Comparison of ENCODE assay signal across 12 cellular contexts in the genomic region with DNA sequence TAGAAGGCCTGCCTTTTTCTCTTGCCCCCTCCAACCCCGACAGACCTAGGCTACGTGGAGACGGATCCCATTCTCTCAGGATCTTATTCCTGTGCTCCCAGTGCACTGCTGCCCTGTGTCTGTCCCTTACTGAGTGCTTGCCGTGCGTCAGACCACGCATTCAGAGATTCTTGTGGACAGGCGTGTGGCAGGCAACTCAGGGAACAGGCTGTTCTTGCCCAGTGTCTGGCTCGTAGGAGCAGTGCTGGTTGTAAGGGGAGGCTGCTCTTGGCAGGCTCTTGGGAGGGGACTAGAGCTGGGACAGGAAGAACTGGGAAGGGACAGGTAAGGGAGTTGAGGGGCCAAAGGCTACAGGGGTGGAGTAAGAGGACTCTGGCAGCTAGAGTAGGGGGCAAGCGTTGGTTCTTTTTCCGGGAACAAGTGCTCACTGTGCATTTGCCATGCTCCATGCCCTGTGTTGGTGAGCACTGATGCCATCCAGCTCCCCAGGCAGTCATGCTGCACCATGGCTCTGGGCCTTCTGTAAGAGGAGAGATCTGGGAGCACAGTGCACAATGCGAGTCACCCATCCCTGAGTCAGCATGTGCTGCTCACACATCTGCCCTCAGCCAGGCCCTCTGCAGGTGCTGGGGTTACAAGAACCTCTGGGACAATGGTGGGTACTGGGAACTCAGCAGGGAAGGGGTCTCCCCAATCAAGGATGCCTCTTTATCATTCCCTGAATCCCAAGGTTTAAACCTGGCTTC.
A peak's percentile ranks its signal among the peaks of the same experiment; 100 is the strongest.
DNase-seq lines count a peak whose midpoint lies in the region; ATAC-seq and TF ChIP-seq lines count a peak whose summit lies in the region.
"Had no signal": no experiment of that assay in that cellular context is flagged by ENCODE, and none has a peak within 500 bp of the region (broad histone marks: within the 10 kb centered on the region; RNA-seq: fewer than 3 reads in every experiment).

No MANE protein-coding gene starts in this region.

- H3K4me1 Mint-ChIP-seq in stimulated activated naive B cell treated with anti-CD40 and anti-IgM and Interleukin-4, amounts not matched to agents 10 μg/mL and 1 μg/mL and 100 μg/mL, for 72 hours, result peaks cover 36 to 44% of the 10 kb centered on the region in 2 donors

- no peak for TF ChIP-seq CTCF in foreskin fibroblast (IDR thresholded peaks at IDR 0.05; ENCODE audit: low read depth, low read length)

- peak; percentile 46 to 52 for ATAC-seq in activated naive CD4-positive, alpha-beta T cell treated with anti-CD3 and anti-CD28 coated beads, Interleukin-2, amount 50 U/mL, for 72 hours
- no peak for ATAC-seq in stimulated activated naive B cell treated with anti-CD40 and anti-IgM and Interleukin-4, amounts not matched to agents 10 μg/mL and 1 μg/mL and 100 μg/mL, for 72 hours (replicated peaks)
- no peak for ATAC-seq in GM19328 (IDR thresholded peaks at IDR 0.05; ENCODE audit: unreplicated experiment)
- ATAC-seq in GM18505 (IDR thresholded peaks at IDR 0.05; ENCODE audit: unreplicated experiment), result no peak

- TF ChIP-seq POLR2A in GM18505 (IDR thresholded peaks at IDR 0.05; ENCODE audit: borderline replicate concordance, extremely low read depth, insufficient read depth, insufficient read length), result no peak

- no peaks in the 10 kb centered on the region for H3K36me3 Mint-ChIP-seq in activated naive CD4-positive, alpha-beta T cell treated with anti-CD3 and anti-CD28 coated beads, Interleukin-2, amount 50 U/mL, for 72 hours
- H3K36me3 Mint-ChIP-seq in stimulated activated naive B cell treated with anti-CD40 and anti-IgM and Interleukin-4, amounts not matched to agents 10 μg/mL and 1 μg/mL and 100 μg/mL, for 72 hours, result peaks cover 46 to 66% of the 10 kb centered on the region in 2 donors

- H3K4me3 ChIP-seq in foreskin fibroblast (ENCODE audit: low read depth in 1 of 2, low read length in 2 of 2), result no peak overlapping the region
- H3K4me3 ChIP-seq: sigmoid colon had no signal

- no peak for DNase-seq in activated naive CD4-positive, alpha-beta T cell treated with anti-CD3 and anti-CD28 coated beads, Interleukin-2, amount 50 U/mL, for 72 hours (ENCODE audit: low spot score in 2 of 2)
- DNase-seq in activated naive CD4-positive, alpha-beta T cell treated with anti-CD3 and anti-CD28 coated beads, Interleukin-2, amount 50 U/mL, for 16 hours, result no peak
- peak; percentile 26 for DNase-seq in RPMI7951 (ENCODE audit: low read depth)
- DNase-seq in foreskin fibroblast, result peak; percentile 66 to 83
- DNase-seq in stimulated activated naive B cell treated with anti-CD40 and anti-IgM and Interleukin-4, amounts not matched to agents 10 μg/mL and 1 μg/mL and 100 μg/mL, for 72 hours, result no peak
- DNase-seq in 8988T, result no peak
- DNase-seq: activated T-cell treated with anti-CD3 and anti-CD28 coated beads, Interleukin-2, amount 50 U/mL, for 1 hour; NCI-H345; sigmoid colon had no signal

- H3K27me3 Mint-ChIP-seq in stimulated activated naive B cell treated with anti-CD40 and anti-IgM and Interleukin-4, amounts not matched to agents 10 μg/mL and 1 μg/mL and 100 μg/mL, for 72 hours, result no peaks in the 10 kb centered on the region

- H3K4me3 Mint-ChIP-seq in stimulated activated naive B cell treated with anti-CD40 and anti-IgM and Interleukin-4, amounts not matched to agents 10 μg/mL and 1 μg/mL and 100 μg/mL, for 72 hours, result no peak overlapping the region
- H3K4me3 Mint-ChIP-seq: brain had no signal

- no peaks in the 10 kb centered on the region for H3K9me3 Mint-ChIP-seq in activated naive CD4-positive, alpha-beta T cell treated with anti-CD3 and anti-CD28 coated beads, Interleukin-2, amount 50 U/mL, for 72 hours
- no peaks in the 10 kb centered on the region for H3K9me3 Mint-ChIP-seq in stimulated activated naive B cell treated with anti-CD40 and anti-IgM and Interleukin-4, amounts not matched to agents 10 μg/mL and 1 μg/mL and 100 μg/mL, for 72 hours
- H3K9me3 Mint-ChIP-seq: brain had no signal

- H3K27ac Mint-ChIP-seq in activated naive CD4-positive, alpha-beta T cell treated with anti-CD3 and anti-CD28 coated beads, Interleukin-2, amount 50 U/mL, for 72 hours, result no peak overlapping the region
- H3K27ac Mint-ChIP-seq in stimulated activated naive B cell treated with anti-CD40 and anti-IgM and Interleukin-4, amounts not matched to agents 10 μg/mL and 1 μg/mL and 100 μg/mL, for 72 hours, result peak overlapping the region; percentile 70
- H3K27ac Mint-ChIP-seq: brain had no signal

Comparison
In these comparisons a context has a peak if more than half of its experiments do, and no peak if none do; other contexts are left out.
1. ATAC-seq: peak in activated naive CD4-positive, alpha-beta T cell treated with anti-CD3 and anti-CD28 coated beads, Interleukin-2, amount 50 U/mL, for 72 hours (2 of 2); none in stimulated activated naive B cell treated with anti-CD40 and anti-IgM and Interleukin-4, amounts not matched to agents 10 μg/mL and 1 μg/mL and 100 μg/mL, for 72 hours (0 of 2), GM19328 (single experiment) and GM18505 (single experiment).
2. DNase-seq: peak in RPMI7951 (single experiment) and foreskin fibroblast (2 of 2); none in activated naive CD4-positive, alpha-beta T cell treated with anti-CD3 and anti-CD28 coated beads, Interleukin-2, amount 50 U/mL, for 72 hours (0 of 2), activated naive CD4-positive, alpha-beta T cell treated with anti-CD3 and anti-CD28 coated beads, Interleukin-2, amount 50 U/mL, for 16 hours (single experiment), stimulated activated naive B cell treated with anti-CD40 and anti-IgM and Interleukin-4, amounts not matched to agents 10 μg/mL and 1 μg/mL and 100 μg/mL, for 72 hours (single experiment) and 8988T (single experiment).